ENCODE assay signal across 9 cellular contexts in the genomic region with DNA sequence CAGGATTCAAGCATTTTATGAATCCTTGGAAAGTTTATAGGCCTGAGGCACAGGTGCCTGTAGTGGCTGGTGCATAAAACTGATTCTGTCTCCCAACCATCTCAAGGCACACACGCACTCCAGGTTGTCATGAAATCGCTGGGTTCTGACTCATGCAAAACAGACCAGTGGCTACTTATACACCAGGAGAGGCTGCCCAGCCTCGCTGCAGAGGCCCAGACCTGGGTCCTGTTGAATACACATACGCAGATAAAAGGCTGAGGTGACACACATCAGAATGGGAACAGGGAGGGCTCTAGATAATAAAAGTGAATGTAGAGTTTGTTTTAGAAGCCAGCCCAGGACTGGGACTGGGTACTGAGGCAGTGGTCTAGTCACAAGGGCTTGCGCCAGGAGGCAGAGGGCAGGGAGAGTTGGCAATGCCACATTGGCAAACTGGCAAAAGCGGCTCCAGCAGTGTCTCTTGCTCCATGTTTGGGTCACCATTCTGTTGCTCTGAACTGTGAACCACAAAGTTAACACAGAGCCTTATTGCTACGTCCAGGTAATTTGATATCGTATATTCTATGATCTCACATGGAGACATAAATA. TPM values are rescaled to one million over a fixed set of nuclear protein-coding genes. Genes with fewer than 3 reads are reported as not detected.
DNase-seq lines count a peak whose midpoint lies in the region; ATAC-seq and TF ChIP-seq lines count a peak whose summit lies in the region.
"Had no signal": no experiment of that assay in that cellular context is flagged by ENCODE, and none has a peak within 500 bp of the region (broad histone marks: within the 10 kb centered on the region; RNA-seq: fewer than 3 reads in every experiment).

No MANE protein-coding gene starts in this region.

- peak overlapping the region in 1 of 11 experiments; percentile 77; a peak in 2 of 22 replicates for H3K9ac ChIP-seq in BLaER1 treated with 17β-estradiol and CSF1 and Interleukin-3, amounts not matched to agents 10 nM and 100 nM

- peaks cover 0 to 9% (median 0%) of the 10 kb centered on the region in 9 donors for H3K9me3 Mint-ChIP-seq in naive thymus-derived CD8-positive, alpha-beta T cell

- peak overlapping the region; percentile 83 to 95 (median 91); a peak in 21 of 22 replicates for H3K4me2 ChIP-seq in BLaER1 treated with 17β-estradiol and CSF1 and Interleukin-3, amounts not matched to agents 10 nM and 100 nM

- no peak for DNase-seq in Jurkat, Clone E6-1 (ENCODE audit: low read depth, low spot score)
- DNase-seq in choroid plexus epithelial cell (ENCODE audit: low read depth), result peak; percentile 9
- no peak for DNase-seq in naive thymus-derived CD8-positive, alpha-beta T cell
- DNase-seq in NCI-H774 (lab: John Stamatoyannopoulos, UW), result no peak
- DNase-seq in AML-193 (lab: John Stamatoyannopoulos, UW), result no peak
- no peak for DNase-seq in activated effector memory CD4-positive, alpha-beta T cell treated with Interleukin-2 at 50 U/mL for 16 hours
- DNase-seq: stimulated activated CD4-positive, alpha-beta T cell treated with anti-CD3 and anti-CD28 coated beads, Interleukin-12 subunit alpha, Interleukin-12 subunit beta, amount 100 ng/mL, for 4 hours had no signal

- H3K27ac ChIP-seq in BLaER1 treated with 17β-estradiol and CSF1 and Interleukin-3, amounts not matched to agents 10 nM and 100 nM, result peak overlapping the region in 7 of 11 experiments; percentile 25 to 88 (median 82); a peak in 12 of 22 replicates

- H3K27ac Mint-ChIP-seq in naive thymus-derived CD8-positive, alpha-beta T cell, result no peak overlapping the region

- no peak for ATAC-seq in naive thymus-derived CD8-positive, alpha-beta T cell
- no peak for ATAC-seq in HG02973 (IDR thresholded peaks at IDR 0.05; ENCODE audit: unreplicated experiment)

- no peaks in the 10 kb centered on the region for H3K36me3 ChIP-seq in BLaER1 treated with 17β-estradiol and CSF1 and Interleukin-3, amounts not matched to agents 10 nM and 100 nM

- H3K4me1 Mint-ChIP-seq in naive thymus-derived CD8-positive, alpha-beta T cell, result peaks cover 5 to 12% (median 8%) of the 10 kb centered on the region in 4 donors

- no peaks in the 10 kb centered on the region for H3K27me3 ChIP-seq in BLaER1 treated with 17β-estradiol and CSF1 and Interleukin-3, amounts not matched to agents 10 nM and 100 nM

- no peaks in the 10 kb centered on the region for H4K20me1 ChIP-seq in BLaER1 treated with 17β-estradiol and CSF1 and Interleukin-3, amounts not matched to agents 10 nM and 100 nM

- H3K4me3 Mint-ChIP-seq in naive thymus-derived CD8-positive, alpha-beta T cell, result peak overlapping the region in 9 of 10 donors; percentile 86 to 93 (median 90)

- no peaks in the 10 kb centered on the region for H3K36me3 Mint-ChIP-seq in naive thymus-derived CD8-positive, alpha-beta T cell

- peaks cover 0 to 2% (median 0%) of the 10 kb centered on the region in 5 donors for H3K27me3 Mint-ChIP-seq in naive thymus-derived CD8-positive, alpha-beta T cell

- H3K4me1 ChIP-seq in BLaER1 treated with 17β-estradiol and CSF1 and Interleukin-3, amounts not matched to agents 10 nM and 100 nM, result peaks cover 7 to 23% (median 13%) of the 10 kb centered on the region in 10 experiments; a peak in 19 of 20 replicates

- TF ChIP-seq CTCF in choroid plexus epithelial cell (conservative IDR thresholded peaks at IDR 0.05; ENCODE audit: low read depth, low read length), result no peak

- peaks cover 0 to 4% (median under 1%) of the 10 kb centered on the region in 11 experiments; a peak in 8 of 22 replicates for H3K9me3 ChIP-seq in BLaER1 treated with 17β-estradiol and CSF1 and Interleukin-3, amounts not matched to agents 10 nM and 100 nM (replicated peaks in 1 of 11)

- peak overlapping the region in 9 of 10 experiments; percentile 64 to 72 (median 69); a peak in 10 of 20 replicates for H3K4me3 ChIP-seq in BLaER1 treated with 17β-estradiol and CSF1 and Interleukin-3, amounts not matched to agents 10 nM and 100 nM
- peak overlapping the region; percentile 65 for H3K4me3 ChIP-seq in Jurkat, Clone E6-1 (ENCODE audit: low read length)
- no peak overlapping the region for H3K4me3 ChIP-seq in choroid plexus epithelial cell (ENCODE audit: low read depth, low read length)

- POLR2A ChIA-PET in naive thymus-derived CD8-positive, alpha-beta T cell (lab: Charles Lee), result no interaction called here

RNA-seq across cellular contexts. Expression of a gene that starts 13.6 kb away (rescaled TPM):
- polyA plus RNA-seq in Jurkat, Clone E6-1 (2012; ENCODE audit: insufficient read depth, insufficient read length), result not detected
- not detected for total RNA-seq in naive thymus-derived CD8-positive, alpha-beta T cell
- polyA plus RNA-seq in naive thymus-derived CD8-positive, alpha-beta T cell, result not detected

RNA-seq across cellular contexts. Expression of a gene that starts 54.4 kb away (rescaled TPM):
- polyA plus RNA-seq in Jurkat, Clone E6-1 (2012; ENCODE audit: insufficient read depth, insufficient read length), result not detected
- total RNA-seq in naive thymus-derived CD8-positive, alpha-beta T cell, result not detected
- not detected for polyA plus RNA-seq in naive thymus-derived CD8-positive, alpha-beta T cell
